8 cellular contexts compared by ENCODE assay signal in the genomic region with DNA sequence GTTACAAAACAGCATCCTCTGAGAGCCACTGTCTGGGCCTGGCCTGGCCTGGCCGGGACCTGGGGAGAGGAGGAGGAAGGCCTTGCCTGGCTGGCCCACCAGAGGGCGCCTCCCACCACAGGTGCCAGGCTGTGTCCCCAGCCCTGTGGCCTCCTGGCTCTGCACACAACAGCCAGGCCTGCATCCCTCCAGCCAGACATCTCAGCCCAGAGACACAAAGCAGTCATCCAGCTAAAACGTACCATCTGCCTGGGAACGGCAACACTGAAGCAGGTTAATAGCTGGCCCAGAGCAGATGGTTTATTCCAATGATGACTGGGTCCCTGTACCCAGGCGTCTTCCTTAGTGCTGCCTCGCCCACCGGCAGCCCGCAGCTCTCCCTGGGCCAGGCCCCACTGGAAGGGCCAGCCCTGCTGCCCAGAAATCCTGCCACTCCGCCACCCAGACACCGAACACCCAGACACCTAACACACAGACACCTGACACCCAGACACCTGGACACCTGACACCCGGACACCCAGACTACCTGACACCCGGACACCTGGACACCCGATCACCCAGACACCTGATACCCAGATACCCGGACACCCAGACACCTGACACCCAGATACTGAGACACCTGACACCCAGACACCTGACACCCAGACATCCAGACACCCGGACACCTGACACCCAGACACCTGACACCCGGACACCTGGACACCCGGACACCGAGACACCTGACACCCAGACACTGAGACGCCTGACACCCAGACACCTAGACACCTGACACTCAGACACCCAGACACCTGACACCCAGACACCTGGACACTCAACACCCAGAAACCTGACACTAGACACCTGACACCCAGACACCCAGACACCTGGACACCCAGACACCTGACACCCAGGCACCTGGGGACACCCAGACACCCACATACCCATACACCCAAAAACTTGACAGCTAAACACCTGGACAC. TPM values are rescaled to one million over a fixed set of nuclear protein-coding genes. Genes with fewer than 3 reads are reported as not detected.
DNase-seq lines count a peak whose midpoint lies in the region; ATAC-seq and TF ChIP-seq lines count a peak whose summit lies in the region.

No MANE protein-coding gene starts in this region.

- H3K9me3 Mint-ChIP-seq in endothelial cell (ENCODE audit: unreplicated experiment) = no peaks in the 10 kb centered on the region

- peak; percentile 98 for TF ChIP-seq CTCF in AG09309 (IDR thresholded peaks at IDR 0.05; ENCODE audit: control insufficient read depth, insufficient read depth, low read depth, low read length, missing control alignments)
- peak; percentile 77 for TF ChIP-seq CTCF in endothelial cell (IDR thresholded peaks at IDR 0.05; ENCODE audit: unreplicated experiment)

- H3K27ac Mint-ChIP-seq in endothelial cell (ENCODE audit: unreplicated experiment) = no peak overlapping the region

- DNase-seq in AG09309 (ENCODE audit: low read depth) (peak; percentile 37), NOMO-1 treated with dmso at 0.1 percent for 144 hours (lab: John Stamatoyannopoulos, UW; ENCODE audit: unreplicated experiment) (peak; percentile 53), endothelial cell (ENCODE audit: low spot score) (peak; percentile 86), middle frontal gyrus (ENCODE audit: extremely low spot score, low spot score) (peak; percentile 61)
- peak; percentile 85 for DNase-seq in activated CD8-positive, alpha-beta memory T cell treated with anti-CD3 and anti-CD28 coated beads, Interleukin-2, amount 50 U/mL, for 4 hours
- DNase-seq in stimulated activated CD8-positive, alpha-beta memory T cell treated with anti-CD3 and anti-CD28 coated beads, Interleukin-7, amount 100 ng/mL, for 4 hours (ENCODE audit: low read depth in 2 of 2) = peak; percentile 58 to 67

- H3K4me1 Mint-ChIP-seq in endothelial cell (ENCODE audit: unreplicated experiment) = no peaks in the 10 kb centered on the region

- H3K27me3 Mint-ChIP-seq in endothelial cell (ENCODE audit: unreplicated experiment) = peaks cover 2% of the 10 kb centered on the region

- no peak overlapping the region for H3K4me3 Mint-ChIP-seq in endothelial cell (ENCODE audit: unreplicated experiment)

- H3K36me3 Mint-ChIP-seq in endothelial cell (ENCODE audit: low read depth, unreplicated experiment) = no peaks in the 10 kb centered on the region

- peak; percentile 84 for ATAC-seq in GM18861 (IDR thresholded peaks at IDR 0.05; ENCODE audit: unreplicated experiment)
- ATAC-seq in HG03135 (IDR thresholded peaks at IDR 0.05; ENCODE audit: unreplicated experiment) = peak; percentile 88

- no peak overlapping the region for H3K4me3 ChIP-seq in AG09309 (ENCODE audit: control insufficient read depth, low read depth, low read length)

RNA-seq across cellular contexts. Expression of a gene that starts 20.1 kb away (rescaled TPM):
- total RNA-seq in endothelial cell (ENCODE audit: unreplicated experiment) = 6.1 TPM

RNA-seq across cellular contexts. Expression of a gene that starts 29.7 kb away (rescaled TPM):
- total RNA-seq in endothelial cell (ENCODE audit: unreplicated experiment) = 0.77 TPM
